ENCODE assay signal across 23 cellular contexts in genomic region chr11:126257144-126257543, GRCh38.
"Had no signal": no experiment of that assay in that cellular context is flagged by ENCODE, and none has a peak within 500 bp of the region (broad histone marks: within the 10 kb centered on the region; RNA-seq: fewer than 3 reads in every experiment).

No MANE protein-coding gene starts in this region.

- H3K27me3 ChIP-seq: body of pancreas, esophagus muscularis mucosa, neural progenitor cell, right atrium auricular region, spleen, testis, transverse colon had no signal

- H2AFZ ChIP-seq: neural progenitor cell, parathyroid adenoma had no signal

- H3K4me1 Mint-ChIP-seq: mesothelial cell of epicardium, naive B cell, neural progenitor cell had no signal

- ATAC-seq: body of pancreas, left colon had no signal

- H3K4me3 Mint-ChIP-seq: activated T-cell treated with anti-CD3 and anti-CD28 coated beads, Interleukin-2, amount 50 U/mL, for 24 hours; mesothelial cell of epicardium; naive B cell; neural progenitor cell had no signal

- H3K4me1 ChIP-seq: neural progenitor cell, parathyroid adenoma, right atrium auricular region, transverse colon had no signal

- H3K79me2 ChIP-seq: parathyroid adenoma had no signal

- H3K27ac ChIP-seq: body of pancreas, esophagus muscularis mucosa, neural progenitor cell, parathyroid adenoma, right atrium auricular region, testis, transverse colon had no signal

- H3K9ac ChIP-seq: neural progenitor cell, parathyroid adenoma had no signal

- H3K36me3 ChIP-seq: neural progenitor cell had no signal

- H3K27me3 Mint-ChIP-seq: activated T-cell treated with anti-CD3 and anti-CD28 coated beads, Interleukin-2, amount 50 U/mL, for 24 hours; naive B cell had no signal

- H3K4me2 ChIP-seq: neural progenitor cell had no signal

- H3K9me3 ChIP-seq: body of pancreas, esophagus muscularis mucosa, right atrium auricular region, spleen, testis, transverse colon had no signal

- DNase-seq: activated CD4-positive, alpha-beta T cell treated with anti-CD3 and anti-CD28 coated beads for 4 hours; activated CD4-positive, alpha-beta T cell treated with anti-CD3 and anti-CD28 coated beads, Interleukin-2, amount 50 U/mL, for 48 hours; activated CD8-positive, alpha-beta memory T cell treated with anti-CD3 and anti-CD28 coated beads, Interleukin-2, amount 50 U/mL, for 48 hours; activated gamma-delta T cell treated with Interleukin-2 at 50 U/mL for 16 hours; activated naive CD4-positive, alpha-beta T cell treated with anti-CD3 and anti-CD28 coated beads, Interleukin-2, amount 50 U/mL, for 16 hours; activated T-cell treated with anti-CD3 and anti-CD28 coated beads, Interleukin-2, amount 50 U/mL, for 24 hours; aorta; body of pancreas; effector CD4-positive, alpha-beta T cell; kidney; left colon; naive B cell; occipital lobe; spleen; stimulated activated naive CD4-positive, alpha-beta T cell; T-helper 1 cell; testis; transverse colon had no signal

- H3K27ac Mint-ChIP-seq: mesothelial cell of epicardium, neural progenitor cell had no signal

- H3K9me3 Mint-ChIP-seq: activated T-cell treated with anti-CD3 and anti-CD28 coated beads, Interleukin-2, amount 50 U/mL, for 24 hours; mesothelial cell of epicardium; naive B cell; neural progenitor cell had no signal

- H3K4me3 ChIP-seq: body of pancreas, esophagus muscularis mucosa, neural progenitor cell, right atrium auricular region, spleen, testis, transverse colon had no signal
